In the genomic region with DNA sequence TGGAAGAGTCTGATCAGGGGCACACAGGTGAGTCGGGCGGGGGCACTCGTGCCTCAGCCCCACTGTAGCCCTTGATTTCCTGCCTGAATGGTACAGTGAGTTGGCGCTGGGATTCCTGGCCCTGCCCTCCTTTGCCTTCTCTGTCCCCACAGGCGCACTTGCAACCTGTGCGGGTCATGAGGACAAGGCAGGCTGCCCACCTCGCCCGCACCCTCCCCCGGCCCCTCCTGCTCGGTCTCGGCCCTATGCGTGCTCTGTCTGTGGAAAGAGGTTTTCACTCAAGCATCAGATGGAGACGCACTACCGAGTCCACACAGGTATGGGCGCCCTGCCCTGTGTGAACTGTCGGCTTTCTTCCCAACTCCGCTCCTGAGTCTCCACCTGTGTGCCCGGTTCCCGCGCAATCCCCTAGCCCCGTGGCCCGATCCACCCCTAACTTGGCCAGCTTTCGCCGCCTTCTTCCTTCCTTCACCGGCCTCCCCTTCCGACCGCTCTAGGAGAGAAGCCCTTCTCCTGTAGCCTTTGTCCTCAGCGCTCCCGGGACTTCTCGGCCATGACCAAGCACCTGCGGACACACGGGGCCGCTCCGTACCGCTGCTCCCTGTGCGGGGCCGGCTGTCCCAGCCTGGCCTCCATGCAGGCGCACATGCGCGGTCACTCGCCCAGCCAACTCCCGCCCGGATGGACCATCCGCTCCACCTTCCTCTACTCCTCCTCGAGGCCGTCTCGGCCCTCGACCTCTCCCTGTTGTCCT, we compare ENCODE assay signal across 7 cellular contexts. TPM values are rescaled to one million over a fixed set of nuclear protein-coding genes. Genes with fewer than 3 reads are reported as not detected.
DNase-seq lines count a peak whose midpoint lies in the region; ATAC-seq and TF ChIP-seq lines count a peak whose summit lies in the region.

No MANE protein-coding gene starts in this region.

- intact Hi-C loops in right cardiac atrium (cut with DNase I): loop anchor here in 2 of 4 donors (1.0 to 2.0 kb wide), 3 partner anchors 21 to 167 kb away; no protein-coding TSS in a partner anchor
- intact Hi-C loops in psoas muscle (cut with DNase I): loop anchor here (2.0 to 5.0 kb wide), 3 partner anchors 21 to 169 kb away; partner anchors contain the start of genes COX6B1 (in 1 of the 2) and TMEM147 (in 1 of the 2)

- H3K4me3 ChIP-seq in right cardiac atrium (ENCODE audit: low read length): peak overlapping the region; percentile 94
- peak overlapping the region; percentile 90 for H3K4me3 ChIP-seq in psoas muscle

- peaks cover 2% of the 10 kb centered on the region for H3K9me3 Mint-ChIP-seq in activated naive CD8-positive, alpha-beta T cell treated with anti-CD3 and anti-CD28 coated beads for 36 hours

- peaks cover 16% of the 10 kb centered on the region for H3K27me3 Mint-ChIP-seq in activated naive CD8-positive, alpha-beta T cell treated with anti-CD3 and anti-CD28 coated beads for 36 hours

- peak; percentile 0 for ATAC-seq in GM18511 (IDR thresholded peaks at IDR 0.05; ENCODE audit: unreplicated experiment)
- peak; percentile 42 to 58 for ATAC-seq in right cardiac atrium
- ATAC-seq in psoas muscle: peak; percentile 34 to 60 (median 48)
- ATAC-seq in GM18519 (IDR thresholded peaks at IDR 0.05; ENCODE audit: low FRiP score, unreplicated experiment): no peak

- H3K27ac ChIP-seq in right cardiac atrium (ENCODE audit: low read length) (peak overlapping the region; percentile 79), psoas muscle (peak overlapping the region; percentile 94)

- peak overlapping the region; percentile 93 for H3K4me3 Mint-ChIP-seq in activated naive CD8-positive, alpha-beta T cell treated with anti-CD3 and anti-CD28 coated beads for 36 hours

- TF ChIP-seq CTCF in psoas muscle (IDR thresholded peaks at IDR 0.05): no peak

- DNase-seq in activated naive CD8-positive, alpha-beta T cell treated with anti-CD3 and anti-CD28 coated beads for 36 hours: no peak
- DNase-seq in right cardiac atrium (peak; percentile 71 to 88 (median 88)), psoas muscle (peak; percentile 69 to 81)
- no peak for DNase-seq in activated effector memory CD4-positive, alpha-beta T cell treated with Interleukin-2 at 50 U/mL for 16 hours

- 3% methylated on average over 48 of the region's 48 CpGs for WGBS in right cardiac atrium
- 2 to 5% (median 5%) methylated on average over 43 to 48 of the region's 48 CpGs for WGBS in psoas muscle, 3 donors

- H3K9me3 ChIP-seq in right cardiac atrium (ENCODE audit: control insufficient read depth, low read length) (no peaks in the 10 kb centered on the region), psoas muscle (no peaks in the 10 kb centered on the region)

- H3K4me1 Mint-ChIP-seq in activated naive CD8-positive, alpha-beta T cell treated with anti-CD3 and anti-CD28 coated beads for 36 hours: peaks cover 41% of the 10 kb centered on the region

- peaks cover 62% of the 10 kb centered on the region for H3K36me3 Mint-ChIP-seq in activated naive CD8-positive, alpha-beta T cell treated with anti-CD3 and anti-CD28 coated beads for 36 hours

- H3K4me1 ChIP-seq in right cardiac atrium (ENCODE audit: control insufficient read depth, insufficient read depth, low read length) (peaks cover 3% of the 10 kb centered on the region), psoas muscle (peaks cover 23% of the 10 kb centered on the region)

- H3K27ac Mint-ChIP-seq in activated naive CD8-positive, alpha-beta T cell treated with anti-CD3 and anti-CD28 coated beads for 36 hours: peak overlapping the region; percentile 98

- no peak for TF ChIP-seq RAD21 in Ishikawa (IDR thresholded peaks at IDR 0.05; ENCODE audit: low read depth)

- no peaks in the 10 kb centered on the region for H3K27me3 ChIP-seq in right cardiac atrium (ENCODE audit: control insufficient read depth, insufficient read depth)
- no peaks in the 10 kb centered on the region for H3K27me3 ChIP-seq in psoas muscle (ENCODE audit: insufficient read depth in 3 of 3, low read length in 2 of 3)

- H3K36me3 ChIP-seq in psoas muscle (ENCODE audit: insufficient read depth in 1 of 2, low read depth in 1 of 2): peaks cover 0 to 13% of the 10 kb centered on the region in 2 donors

- TF ChIP-seq EP300 in Ishikawa (IDR thresholded peaks at IDR 0.05; ENCODE audit: borderline replicate concordance): no peak

TF ChIP-seq in Ishikawa, 13 proteins besides CTCF, POLR2A, EP300 and RAD21:
- TF ChIP-seq EGR1 (IDR thresholded peaks at IDR 0.05) (no peak), TEAD4 (IDR thresholded peaks at IDR 0.05) (no peak), MAX (IDR thresholded peaks at IDR 0.05) (peak; percentile 92), CEBPB (IDR thresholded peaks at IDR 0.05) (no peak), USF1 (IDR thresholded peaks at IDR 0.05) (0 out of 2 replicates have a peak, but pooled peaks have one; percentile 4)

RNA-seq across cellular contexts. Expression of gene KMT2B, which starts 1.6 kb away (rescaled TPM):
- 10 to 100 TPM; 42.2 to 45.5 TPM for total RNA-seq in activated naive CD8-positive, alpha-beta T cell treated with anti-CD3 and anti-CD28 coated beads for 36 hours
- total RNA-seq in right cardiac atrium (10 to 100 TPM; 14.7 to 19.1 (median 17.8) TPM), psoas muscle (10 to 100 TPM; 18.0 to 29.0 (median 23.4) TPM)
- polyA plus RNA-seq in right cardiac atrium (13.8 TPM), psoas muscle (10 to 100 TPM; 13.4 to 20.0 (median 19.2) TPM)

RNA-seq across cellular contexts. Expression of gene ZBTB32, which starts 11.8 kb away (rescaled TPM):
- total RNA-seq in activated naive CD8-positive, alpha-beta T cell treated with anti-CD3 and anti-CD28 coated beads for 36 hours: 100 to 1,000 TPM; 220 to 238 TPM
- not detected for total RNA-seq in right cardiac atrium
- polyA plus RNA-seq in right cardiac atrium: not detected
- not detected for total RNA-seq in psoas muscle
- polyA plus RNA-seq in psoas muscle: under 1 TPM in 2 of 3 donors, not detected in 1; 0.08 to 0.10 TPM

RNA-seq across cellular contexts. Expression of gene IGFLR1, which starts 26.1 kb away (rescaled TPM):
- total RNA-seq in activated naive CD8-positive, alpha-beta T cell treated with anti-CD3 and anti-CD28 coated beads for 36 hours: 10 to 100 TPM; 79.2 to 80.6 TPM
- 1 to 10 TPM; 1.8 to 6.3 (median 4.4) TPM for total RNA-seq in right cardiac atrium
- polyA plus RNA-seq in right cardiac atrium: 4.7 TPM
- 10 to 100 TPM in 1 of 4 donors, 1 to 10 TPM in 3; 2.0 to 12.4 (median 2.4) TPM for total RNA-seq in psoas muscle
- polyA plus RNA-seq in psoas muscle: 10 to 100 TPM in 1 of 3 donors, 1 to 10 TPM in 2; 5.8 to 11.9 (median 9.9) TPM

RNA-seq across cellular contexts. Expression of gene U2AF1L4, which starts 29.1 kb away (rescaled TPM):
- total RNA-seq in activated naive CD8-positive, alpha-beta T cell treated with anti-CD3 and anti-CD28 coated beads for 36 hours: 10 to 100 TPM; 42.3 to 43.9 TPM
- total RNA-seq in right cardiac atrium: 10 to 100 TPM; 19.6 to 31.3 (median 22.8) TPM
- polyA plus RNA-seq in right cardiac atrium: 32.3 TPM
- 10 to 100 TPM; 13.3 to 28.7 (median 19.6) TPM for total RNA-seq in psoas muscle
- polyA plus RNA-seq in psoas muscle: 10 to 100 TPM; 12.3 to 26.6 (median 13.6) TPM

RNA-seq across cellular contexts. Expression of gene PSENEN, which starts 29.3 kb away (rescaled TPM):
- total RNA-seq in activated naive CD8-positive, alpha-beta T cell treated with anti-CD3 and anti-CD28 coated beads for 36 hours: 10 to 100 TPM; 38.5 to 41.6 TPM
- 10 to 100 TPM; 40.0 to 50.4 (median 43.8) TPM for total RNA-seq in right cardiac atrium
- polyA plus RNA-seq in right cardiac atrium: 69.7 TPM
- total RNA-seq in psoas muscle: 10 to 100 TPM; 34.7 to 41.0 (median 36.7) TPM
- polyA plus RNA-seq in psoas muscle: 100 to 1,000 TPM in 1 of 3 donors, 10 to 100 TPM in 2; 61.6 to 116 (median 67.7) TPM

Comparison
In these comparisons a context has a peak if more than half of its experiments do, and no peak if none do; other contexts are left out.
1. DNase-seq: peak in right cardiac atrium (3 of 3) and psoas muscle (2 of 2); none in activated naive CD8-positive, alpha-beta T cell treated with anti-CD3 and anti-CD28 coated beads for 36 hours (single experiment) and activated effector memory CD4-positive, alpha-beta T cell treated with Interleukin-2 at 50 U/mL for 16 hours (single experiment).
2. RNA of gene ZBTB32, which starts 11.8 kb away (total RNA-seq): 220 to 238 TPM in activated naive CD8-positive, alpha-beta T cell treated with anti-CD3 and anti-CD28 coated beads for 36 hours; not detected in right cardiac atrium and not detected in psoas muscle; every median in the first group is over 100 times any median in the second.
3. RNA of gene IGFLR1, which starts 26.1 kb away (total RNA-seq): 79.2 to 80.6 TPM in activated naive CD8-positive, alpha-beta T cell treated with anti-CD3 and anti-CD28 coated beads for 36 hours; 1.8 to 6.3 TPM in right cardiac atrium and 2.0 to 12.4 TPM in psoas muscle; every median in the first group is over 4 times any median in the second.